ENCODE assay signal across 8 cellular contexts in the genomic region with DNA sequence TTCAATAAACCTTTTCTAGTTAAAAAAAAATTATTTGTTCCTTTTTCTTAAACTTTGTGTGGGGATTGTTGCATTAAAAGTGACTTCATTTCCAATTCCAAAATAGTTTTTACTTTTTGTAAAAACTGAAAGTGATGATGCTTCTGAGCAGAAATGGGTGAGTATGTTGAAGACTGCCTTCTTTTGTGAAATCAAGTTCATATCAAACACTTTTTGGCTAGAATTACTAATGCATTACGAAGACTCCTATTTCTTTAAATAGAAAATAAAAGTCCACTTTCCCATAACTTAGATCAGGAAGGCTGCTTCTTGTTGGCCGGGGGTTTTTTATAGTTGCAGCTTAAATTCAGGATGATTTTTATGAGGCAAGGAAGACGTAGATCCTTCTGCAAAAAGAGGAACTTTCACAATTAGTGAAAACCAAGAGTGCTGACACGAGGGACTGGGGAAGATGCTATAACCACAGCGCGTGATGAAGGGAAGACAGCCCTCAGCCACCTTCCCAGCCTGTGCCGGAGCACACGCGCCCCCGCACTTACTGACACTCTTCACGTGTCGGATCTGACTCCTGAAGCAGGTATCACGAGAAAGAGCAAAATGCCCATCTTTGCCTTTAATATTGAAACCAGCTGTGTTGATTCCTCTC.
DNase-seq lines count a peak whose midpoint lies in the region; ATAC-seq, FAIRE-seq and TF ChIP-seq lines count a peak whose summit lies in the region.

No MANE protein-coding gene starts in this region.

- DNase-seq in GM12892 (ENCODE audit: insufficient read length) (no peak), ovary (peak in 1 of 5 donors; percentile 17), glomerular visceral epithelial cell (ENCODE audit: extremely low spot score) (no peak), superior temporal gyrus (ENCODE audit: extremely low spot score) (no peak), islet precursor cell (no peak)
- peak; percentile 48 for DNase-seq in activated T-cell treated with anti-CD3 and anti-CD28 coated beads, Interleukin-2, amount 50 U/mL, for 24 hours

- no peak for TF ChIP-seq POLR2A in GM12892 (IDR thresholded peaks at IDR 0.05; ENCODE audit: low read depth, low read length)
- TF ChIP-seq POLR2A in ovary (IDR thresholded peaks at IDR 0.05), result no peak

- peaks cover 52% of the 10 kb centered on the region for H3K27me3 Mint-ChIP-seq in activated T-cell treated with anti-CD3 and anti-CD28 coated beads, Interleukin-2, amount 50 U/mL, for 24 hours

- H3K27ac ChIP-seq in ovary, result peak overlapping the region in 1 of 2 donors; percentile 38

- H3K4me3 ChIP-seq in ovary, result peak overlapping the region; percentile 16

- ATAC-seq in HG03175 (IDR thresholded peaks at IDR 0.05; ENCODE audit: unreplicated experiment), result peak; percentile 46
- ATAC-seq in HG02571 (IDR thresholded peaks at IDR 0.05; ENCODE audit: unreplicated experiment), result no peak

- no peak for TF ChIP-seq EP300 in ovary (IDR thresholded peaks at IDR 0.05)

- no peaks in the 10 kb centered on the region for H3K27me3 ChIP-seq in ovary

- H3K9me3 Mint-ChIP-seq in activated T-cell treated with anti-CD3 and anti-CD28 coated beads, Interleukin-2, amount 50 U/mL, for 24 hours, result no peaks in the 10 kb centered on the region

- peak; percentile 78 for FAIRE-seq in GM12892 (lab: Jason Lieb, UNC)

- H3K27ac Mint-ChIP-seq in activated T-cell treated with anti-CD3 and anti-CD28 coated beads, Interleukin-2, amount 50 U/mL, for 24 hours, result peak overlapping the region; percentile 73

- H3K4me1 ChIP-seq in ovary (ENCODE audit: insufficient read depth), result peaks cover 2% of the 10 kb centered on the region

- H3K4me1 Mint-ChIP-seq in activated T-cell treated with anti-CD3 and anti-CD28 coated beads, Interleukin-2, amount 50 U/mL, for 24 hours (ENCODE audit: low read depth), result peaks cover 22% of the 10 kb centered on the region

- peak overlapping the region; percentile 23 for H3K4me3 Mint-ChIP-seq in activated T-cell treated with anti-CD3 and anti-CD28 coated beads, Interleukin-2, amount 50 U/mL, for 24 hours

- 10 to 20% (median 10%) methylated on average over 13 of the region's 13 CpGs for WGBS in ovary, 3 donors

- H3K36me3 Mint-ChIP-seq in activated T-cell treated with anti-CD3 and anti-CD28 coated beads, Interleukin-2, amount 50 U/mL, for 24 hours (ENCODE audit: low read depth), result no peaks in the 10 kb centered on the region

- intact Hi-C loops in ovary (cut with DNase I), result no loop called here

- no peaks in the 10 kb centered on the region for H3K36me3 ChIP-seq in ovary

- no peaks in the 10 kb centered on the region for H3K9me3 ChIP-seq in ovary

- no peak for TF ChIP-seq CTCF in ovary (IDR thresholded peaks at IDR 0.05)
